In the genomic region with DNA sequence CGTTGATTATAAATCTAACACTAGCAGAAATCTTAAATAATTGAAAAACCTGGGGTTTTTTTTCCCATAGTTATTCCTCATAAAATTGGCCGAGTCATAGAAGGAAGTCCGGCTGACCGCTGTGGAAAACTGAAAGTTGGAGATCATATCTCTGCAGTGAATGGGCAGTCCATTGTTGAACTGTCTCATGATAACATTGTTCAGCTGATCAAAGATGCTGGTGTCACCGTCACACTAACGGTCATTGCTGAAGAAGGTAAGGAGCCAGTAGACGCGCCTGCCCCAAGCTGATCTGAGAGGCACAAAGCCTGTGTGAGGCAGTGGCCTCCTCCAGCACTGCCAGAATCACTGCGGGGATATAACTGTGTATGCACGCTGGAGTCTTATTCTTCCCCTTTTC, we compare ENCODE assay signal across 26 cellular contexts.
A peak's percentile ranks its signal among the peaks of the same experiment; 100 is the strongest.
DNase-seq lines count a peak whose midpoint lies in the region; ATAC-seq and TF ChIP-seq lines count a peak whose summit lies in the region.
"Had no signal": no experiment of that assay in that cellular context is flagged by ENCODE, and none has a peak within 500 bp of the region (broad histone marks: within the 10 kb centered on the region; RNA-seq: fewer than 3 reads in every experiment).

No MANE protein-coding gene starts in this region.

- TF ChIP-seq POLR2A in heart left ventricle (IDR thresholded peaks at IDR 0.05): no peak
- no peak for TF ChIP-seq POLR2A in vagina (IDR thresholded peaks at IDR 0.05)

- WGBS in heart left ventricle, 4 donors: 67 to 84% (median 81%) methylated on average over 10 of the region's 10 CpGs

- H3K27ac ChIP-seq in heart left ventricle (no peak overlapping the region), cingulate gyrus (ENCODE audit: low read depth, low read length) (peak overlapping the region; percentile 44), vagina (no peak overlapping the region)
- H3K27ac ChIP-seq: A549, cardiac muscle cell, parathyroid adenoma, thoracic aorta had no signal

- no peaks in the 10 kb centered on the region for H3K36me3 Mint-ChIP-seq in nephron progenitor cell (ENCODE audit: low read depth)
- H3K36me3 Mint-ChIP-seq: CD8-positive, alpha-beta memory T cell; natural killer cell treated with Interleukin-12 subunit alpha and Interleukin-12 subunit beta and Interleukin-15 and Interleukin-18, amount 100 ng/mL, for 72 hours; WTC11 had no signal

- peak overlapping the region; percentile 87 for H3K27ac Mint-ChIP-seq in nephron progenitor cell
- H3K27ac Mint-ChIP-seq: activated naive CD4-positive, alpha-beta T cell treated with anti-CD3 and anti-CD28 coated beads for 36 hours; CD8-positive, alpha-beta memory T cell; natural killer cell treated with Interleukin-12 subunit alpha and Interleukin-12 subunit beta and Interleukin-15 and Interleukin-18, amount 100 ng/mL, for 72 hours; WTC11 had no signal

- H3K4me3 Mint-ChIP-seq in nephron progenitor cell: no peak overlapping the region
- H3K4me3 Mint-ChIP-seq: activated naive CD4-positive, alpha-beta T cell treated with anti-CD3 and anti-CD28 coated beads for 36 hours; CD8-positive, alpha-beta memory T cell; natural killer cell treated with Interleukin-12 subunit alpha and Interleukin-12 subunit beta and Interleukin-15 and Interleukin-18, amount 100 ng/mL, for 72 hours; WTC11 had no signal

- H3K9me3 ChIP-seq in heart left ventricle: no peaks in the 10 kb centered on the region
- H3K9me3 ChIP-seq in vagina: no peaks in the 10 kb centered on the region
- H3K9me3 ChIP-seq: A549, thoracic aorta had no signal

- no peak overlapping the region for H3K4me3 ChIP-seq in heart left ventricle
- H3K4me3 ChIP-seq in vagina: no peak overlapping the region
- H3K4me3 ChIP-seq: A549, cardiac muscle cell, thoracic aorta had no signal

- H3K9me3 Mint-ChIP-seq in nephron progenitor cell: no peaks in the 10 kb centered on the region
- H3K9me3 Mint-ChIP-seq: activated naive CD4-positive, alpha-beta T cell treated with anti-CD3 and anti-CD28 coated beads for 36 hours; CD8-positive, alpha-beta memory T cell; natural killer cell treated with Interleukin-12 subunit alpha and Interleukin-12 subunit beta and Interleukin-15 and Interleukin-18, amount 100 ng/mL, for 72 hours; WTC11 had no signal

- H3K4me1 Mint-ChIP-seq in nephron progenitor cell: peaks cover 33% of the 10 kb centered on the region
- H3K4me1 Mint-ChIP-seq: CD8-positive, alpha-beta memory T cell; WTC11 had no signal

- H3K36me3 ChIP-seq in heart left ventricle: peaks cover 0 to 18% (median 0%) of the 10 kb centered on the region in 9 donors
- no peaks in the 10 kb centered on the region for H3K36me3 ChIP-seq in vagina
- H3K36me3 ChIP-seq: cardiac muscle cell, thoracic aorta had no signal

- H3K27me3 ChIP-seq in heart left ventricle: no peaks in the 10 kb centered on the region
- no peaks in the 10 kb centered on the region for H3K27me3 ChIP-seq in vagina
- H3K27me3 ChIP-seq: cardiac muscle cell had no signal

- H3K27me3 Mint-ChIP-seq in nephron progenitor cell (ENCODE audit: low read depth, poor library complexity): no peaks in the 10 kb centered on the region
- H3K27me3 Mint-ChIP-seq: CD8-positive, alpha-beta memory T cell; natural killer cell treated with Interleukin-12 subunit alpha and Interleukin-12 subunit beta and Interleukin-15 and Interleukin-18, amount 100 ng/mL, for 72 hours had no signal

- no peak for TF ChIP-seq CTCF in heart left ventricle (IDR thresholded peaks at IDR 0.05)
- TF ChIP-seq CTCF in nephron progenitor cell (IDR thresholded peaks at IDR 0.05): no peak
- TF ChIP-seq CTCF in vagina (IDR thresholded peaks at IDR 0.05): no peak

- DNase-seq in heart left ventricle (no peak), left ventricle myocardium superior (no peak), nephron progenitor cell (no peak), activated gamma-delta T cell (lab: John Stamatoyannopoulos, UW) (no peak), vagina (ENCODE audit: extremely low spot score in 2 of 2) (no peak)
- DNase-seq in activated T-cell treated with anti-CD3 and anti-CD28 coated beads, Interleukin-2, amount 50 U/mL, for 1 hour: no peak
- DNase-seq: activated naive CD4-positive, alpha-beta T cell treated with anti-CD3 and anti-CD28 coated beads for 36 hours; AML-193; CD8-positive, alpha-beta memory T cell; DMS 273 treated with DMSO at 0.1 percent for 48 hours; GOT3; kidney; NCI-H1694; NCI-H2171 treated with DMSO at 0.1 percent for 48 hours; NCI-H524 treated with DMSO at 0.1 percent for 48 hours; NK-92 treated with Interleukin-12 subunit alpha and Interleukin-12 subunit beta, amount 100 ng/mL, for 24 hours; Right ventricle myocardium superior; stimulated activated naive CD4-positive, alpha-beta T cell treated with Interleukin-2 at 50 U/mL for 16 hours had no signal

- intact Hi-C loops in heart left ventricle (cut with DNase I): no loop called here
- intact Hi-C loops in left ventricle myocardium superior (cut with micrococcal nuclease): no loop called here
- intact Hi-C loops in vagina (cut with DNase I): no loop called here

- H3K4me1 ChIP-seq in heart left ventricle (peaks cover 0 to 16% (median 2%) of the 10 kb centered on the region in 12 donors), vagina (no peaks in the 10 kb centered on the region)
- H3K4me1 ChIP-seq: A549, parathyroid adenoma had no signal

- ATAC-seq in heart left ventricle (peak in 3 of 4 donors; percentile 28 to 57 (median 53)), left ventricle myocardium superior (no peak), GM21390 (IDR thresholded peaks at IDR 0.05; ENCODE audit: unreplicated experiment) (no peak)
- ATAC-seq: A549; natural killer cell treated with Interleukin-12 subunit alpha and Interleukin-12 subunit beta and Interleukin-15 and Interleukin-18, amount 100 ng/mL, for 72 hours; WTC11 had no signal

Comparison
In these comparisons a context has a peak if more than half of its experiments do, and no peak if none do; other contexts are left out.
1. ATAC-seq: peak in heart left ventricle (3 of 4); none in left ventricle myocardium superior (single experiment) and GM21390 (single experiment).